Comparison of ENCODE assay signal across 1 cellular context in genomic region chr12:116469344-116469743, GRCh38.
TF ChIP-seq lines count a peak whose summit lies in the region.

No MANE protein-coding gene starts in this region.

TF ChIP-seq in SK-N-SH, 30 proteins besides CTCF, POLR2A, EP300 and RAD21 (continued from another document):
- TF ChIP-seq NRF1 (IDR thresholded peaks at IDR 0.05; ENCODE audit: low read depth, low read length), result no peak
- TF ChIP-seq POLR2AphosphoS5 (IDR thresholded peaks at IDR 0.05; ENCODE audit: low read depth, low read length), result no peak
- TF ChIP-seq RCOR1 (IDR thresholded peaks at IDR 0.05; ENCODE audit: low read length), result no peak
- TF ChIP-seq PBX3 (IDR thresholded peaks at IDR 0.05), result no peak
- no peak for TF ChIP-seq ZBTB33 (IDR thresholded peaks at IDR 0.05; ENCODE audit: borderline replicate concordance, low read depth)
- TF ChIP-seq RXRA (IDR thresholded peaks at IDR 0.05; ENCODE audit: borderline replicate concordance, low read depth), result no peak
- TF ChIP-seq GATA2 (CRISPR knock-in tag; IDR thresholded peaks at IDR 0.05), result no peak
- no peak for TF ChIP-seq MAX (IDR thresholded peaks at IDR 0.05; ENCODE audit: low read depth)
- no peak for TF ChIP-seq EZH2phosphoT487 (IDR thresholded peaks at IDR 0.05; ENCODE audit: borderline replicate concordance, low read depth)
- TF ChIP-seq FOSL2 (IDR thresholded peaks at IDR 0.05; ENCODE audit: borderline replicate concordance, low read depth), result no peak
- no peak for TF ChIP-seq YY1 (IDR thresholded peaks at IDR 0.05; ENCODE audit: low read depth)
